ENCODE assay signal across 1 cellular context in the genomic region with DNA sequence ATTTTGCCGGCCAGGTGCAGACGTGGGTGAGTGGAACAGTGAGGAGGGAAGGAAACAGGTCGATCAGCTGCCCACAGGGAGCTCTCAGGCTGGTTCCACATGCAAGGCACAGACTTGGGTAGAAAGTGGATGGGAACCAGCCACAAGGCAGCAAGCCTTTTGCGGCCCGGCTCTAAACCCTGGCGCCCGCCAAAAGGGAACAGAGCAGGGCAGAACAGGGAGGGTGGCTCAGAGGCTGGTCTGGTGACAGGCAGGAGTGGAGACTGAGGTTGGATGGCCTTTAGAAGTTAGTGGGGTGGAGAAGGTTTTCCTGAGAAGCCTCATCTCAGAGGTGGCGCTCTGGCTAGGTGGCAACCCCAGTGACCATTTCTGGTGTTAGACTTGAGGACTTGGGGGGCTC.
A peak's percentile ranks its signal among the peaks of the same experiment; 100 is the strongest.
TF ChIP-seq lines count a peak whose summit lies in the region.

No MANE protein-coding gene starts in this region.

TF ChIP-seq in HepG2, 621 proteins besides CTCF, POLR2A, EP300 and RAD21:
- TF ChIP-seq, protein P1, sequence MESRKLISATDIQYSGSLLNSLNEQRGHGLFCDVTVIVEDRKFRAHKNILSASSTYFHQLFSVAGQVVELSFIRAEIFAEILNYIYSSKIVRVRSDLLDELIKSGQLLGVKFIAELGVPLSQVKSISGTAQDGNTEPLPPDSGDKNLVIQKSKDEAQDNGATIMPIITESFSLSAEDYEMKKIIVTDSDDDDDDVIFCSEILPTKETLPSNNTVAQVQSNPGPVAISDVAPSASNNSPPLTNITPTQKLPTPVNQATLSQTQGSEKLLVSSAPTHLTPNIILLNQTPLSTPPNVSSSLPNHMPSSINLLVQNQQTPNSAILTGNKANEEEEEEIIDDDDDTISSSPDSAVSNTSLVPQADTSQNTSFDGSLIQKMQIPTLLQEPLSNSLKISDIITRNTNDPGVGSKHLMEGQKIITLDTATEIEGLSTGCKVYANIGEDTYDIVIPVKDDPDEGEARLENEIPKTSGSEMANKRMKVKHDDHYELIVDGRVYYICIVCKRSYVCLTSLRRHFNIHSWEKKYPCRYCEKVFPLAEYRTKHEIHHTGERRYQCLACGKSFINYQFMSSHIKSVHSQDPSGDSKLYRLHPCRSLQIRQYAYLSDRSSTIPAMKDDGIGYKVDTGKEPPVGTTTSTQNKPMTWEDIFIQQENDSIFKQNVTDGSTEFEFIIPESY (CRISPR knock-in tag; IDR thresholded peaks at IDR 0.05) = peak; percentile 75; the same call in 1 of the 2 replicates
- TF ChIP-seq GATAD2A (CRISPR knock-in tag; IDR thresholded peaks at IDR 0.05) = no peak
- TF ChIP-seq ELF4 (CRISPR knock-in tag; IDR thresholded peaks at IDR 0.05; ENCODE audit: borderline replicate concordance) = no peak
- TF ChIP-seq FOXM1 (CRISPR knock-in tag; IDR thresholded peaks at IDR 0.05) = no peak
- TF ChIP-seq MAF1 (CRISPR knock-in tag; IDR thresholded peaks at IDR 0.05; ENCODE audit: borderline replicate concordance) = no peak
- TF ChIP-seq HBP1 (CRISPR knock-in tag; IDR thresholded peaks at IDR 0.05; ENCODE audit: low read depth) = no peak
- TF ChIP-seq THAP11 (CRISPR knock-in tag; IDR thresholded peaks at IDR 0.05) = no peak
- TF ChIP-seq ZNF660 (CRISPR knock-in tag; IDR thresholded peaks at IDR 0.05; ENCODE audit: borderline replicate concordance, low read depth) = no peak
- TF ChIP-seq MBNL3 (CRISPR knock-in tag; conservative IDR thresholded peaks at IDR 0.05) = no peak
